Comparison of ENCODE assay signal across 16 cellular contexts in genomic region chr3:10996345-10997050, GRCh38. TPM values are rescaled to one million over a fixed set of nuclear protein-coding genes. Genes with fewer than 3 reads are reported as not detected.
DNase-seq lines count a peak whose midpoint lies in the region; ATAC-seq and TF ChIP-seq lines count a peak whose summit lies in the region.
"Had no signal": no experiment of that assay in that cellular context is flagged by ENCODE, and none has a peak within 500 bp of the region (broad histone marks: within the 10 kb centered on the region; RNA-seq: fewer than 3 reads in every experiment).

No MANE protein-coding gene starts in this region.

- peak overlapping the region; percentile 32 for H3K9ac ChIP-seq in neural cell (ENCODE audit: low read length)
- no peak overlapping the region for H3K9ac ChIP-seq in PC-3 (ENCODE audit: low read length)

- H3K4me3 ChIP-seq in neural cell (ENCODE audit: low read length) (peak overlapping the region; percentile 43), PC-3 (ENCODE audit: low read length) (no peak overlapping the region)

- DNase-seq in Ammon's horn (ENCODE audit: low spot score) = peak; percentile 90
- DNase-seq in globus pallidus (ENCODE audit: low spot score) = peak; percentile 90
- no peak for DNase-seq in PC-3
- no peak for DNase-seq in CD1c-positive myeloid dendritic cell (ENCODE audit: extremely low spot score)
- DNase-seq in Right ventricle myocardium inferior (ENCODE audit: missing footprints) = no peak
- DNase-seq in DMS114 treated with DMSO at 0.1 percent for 48 hours (lab: John Stamatoyannopoulos, UW; ENCODE audit: unreplicated experiment) = no peak
- DNase-seq: AML-193; CD4-positive, alpha-beta memory T cell; IMR-90; NCI-H1436; NCI-H2081 treated with DMSO at 0.1 percent for 48 hours; NCI-H345; NCI-H526 treated with DMSO at 0.1 percent for 48 hours; Right ventricle myocardium superior had no signal

- no peak overlapping the region for H3K27ac ChIP-seq in neural cell (ENCODE audit: low read length)
- no peak overlapping the region for H3K27ac ChIP-seq in PC-3 (ENCODE audit: low read length)

- H3F3A ChIP-seq in neural cell (ENCODE audit: insufficient read depth, low read length, poor library complexity, severe bottlenecking) (no peaks in the 10 kb centered on the region), PC-3 (ENCODE audit: low read length, unreplicated experiment) (no peaks in the 10 kb centered on the region)

- CTCF ChIA-PET in PC-3 (lab: Charles Lee) = no interaction called here

- H3K9me3 ChIP-seq in neural cell (ENCODE audit: low read length) (no peaks in the 10 kb centered on the region), PC-3 (ENCODE audit: low read length) (no peaks in the 10 kb centered on the region)

- H3K4me1 ChIP-seq in PC-3 (ENCODE audit: insufficient read depth, low read length) = no peaks in the 10 kb centered on the region

- peak overlapping the region; percentile 33 for H3K4me2 ChIP-seq in neural cell (ENCODE audit: low read length)
- H3K4me2 ChIP-seq in PC-3 (ENCODE audit: low read length) = no peak overlapping the region

- H2AFZ ChIP-seq in neural cell (ENCODE audit: low read depth, low read length) (no peak overlapping the region), PC-3 (ENCODE audit: low read length) (no peak overlapping the region)

- H3K79me2 ChIP-seq in neural cell (replicated peaks; ENCODE audit: insufficient read depth, low read length) = peaks cover 33% of the 10 kb centered on the region
- H3K79me2 ChIP-seq in PC-3 (ENCODE audit: low read length) = no peaks in the 10 kb centered on the region

- H3K36me3 ChIP-seq in neural cell (ENCODE audit: insufficient read depth, low read length) = no peaks in the 10 kb centered on the region
- H3K36me3 ChIP-seq in PC-3 (ENCODE audit: low read depth, low read length) = no peaks in the 10 kb centered on the region

- intact Hi-C loops in PC-3 (cut with micrococcal nuclease) (no loop called here), Right ventricle myocardium inferior (cut with DNase I) (no loop called here)

- H3K9me2 ChIP-seq in neural cell (ENCODE audit: insufficient read depth, low read length) (no peaks in the 10 kb centered on the region), PC-3 (replicated peaks; ENCODE audit: low read length) (no peaks in the 10 kb centered on the region)

- TF ChIP-seq CTCF in neural cell (IDR thresholded peaks at IDR 0.05; ENCODE audit: poor library complexity, severe bottlenecking) (no peak), PC-3 (conservative IDR thresholded peaks at IDR 0.05; ENCODE audit: low read depth, low read length) (no peak)

- H3K27me3 ChIP-seq in neural cell (ENCODE audit: insufficient read depth, low read depth, low read length) = peaks cover 16% of the 10 kb centered on the region
- peaks cover 80% of the 10 kb centered on the region for H3K27me3 ChIP-seq in PC-3 (ENCODE audit: low read length)

- BruUV-seq in PC-3 (replicated peaks; lab: Mats Ljungman, UMichigan) = no TSS peak

- TF ChIP-seq EP300 in Ishikawa (IDR thresholded peaks at IDR 0.05; ENCODE audit: borderline replicate concordance) (no peak), neural cell (conservative IDR thresholded peaks at IDR 0.05; ENCODE audit: poor library complexity, severe bottlenecking) (no peak)

- no peak for ATAC-seq in PC-3
- no peak for ATAC-seq in Right ventricle myocardium inferior

- H4K20me1 ChIP-seq in neural cell (ENCODE audit: insufficient read depth) = no peaks in the 10 kb centered on the region
- H4K20me1 ChIP-seq in PC-3 (ENCODE audit: low read length) = no peaks in the 10 kb centered on the region

- POLR2A ChIA-PET in PC-3 (lab: Charles Lee; ENCODE audit: unreplicated experiment) = no interaction called here

- no peak for TF ChIP-seq RAD21 in Ishikawa (IDR thresholded peaks at IDR 0.05; ENCODE audit: low read depth)
- TF ChIP-seq RAD21 in neural cell (conservative IDR thresholded peaks at IDR 0.05) = no peak

TF ChIP-seq in Ishikawa, 13 proteins besides CTCF, POLR2A, EP300 and RAD21:
- TF ChIP-seq USF1 (IDR thresholded peaks at IDR 0.05) = no peak
- 0 out of 2 replicates have a peak, but pooled peaks have one; percentile 25 for TF ChIP-seq NFIC (IDR thresholded peaks at IDR 0.05)
- TF ChIP-seq YY1 (IDR thresholded peaks at IDR 0.05; ENCODE audit: low read depth) = no peak
- TF ChIP-seq MAX (IDR thresholded peaks at IDR 0.05) = no peak
- no peak for TF ChIP-seq CREB1 (IDR thresholded peaks at IDR 0.05; ENCODE audit: low read depth)
- no peak for TF ChIP-seq TEAD4 (IDR thresholded peaks at IDR 0.05)
- no peak for TF ChIP-seq ZBTB7A (IDR thresholded peaks at IDR 0.05; ENCODE audit: low read depth)
- no peak for TF ChIP-seq TCF12 (IDR thresholded peaks at IDR 0.05; ENCODE audit: low read depth)
- TF ChIP-seq EGR1 (IDR thresholded peaks at IDR 0.05) = no peak
TF ChIP-seq in Ishikawa: peak in this region for 1.

TF ChIP-seq in neural cell, 6 proteins besides CTCF, POLR2A, EP300 and RAD21:
- TF ChIP-seq TAF1 (IDR thresholded peaks at IDR 0.05; ENCODE audit: low read depth) (no peak), MXI1 (conservative IDR thresholded peaks at IDR 0.05; ENCODE audit: poor library complexity, severe bottlenecking) (no peak), EZH2 (IDR thresholded peaks at IDR 0.05; ENCODE audit: borderline replicate concordance, insufficient read depth, low read length, poor library complexity, severe bottlenecking) (no peak), POLR2AphosphoS5 (IDR thresholded peaks at IDR 0.05) (no peak), SMC3 (conservative IDR thresholded peaks at IDR 0.05; ENCODE audit: poor library complexity) (no peak)
TF ChIP-seq in neural cell: peak in this region for 0.

RNA-seq across cellular contexts. Expression of gene SLC6A1, which starts 4.0 kb away (rescaled TPM):
- 43.2 and 52.0 TPM in 2 replicates for polyA plus RNA-seq in neural cell
- 61.6 and 66.3 TPM in 2 replicates for polyA minus RNA-seq in neural cell
- total RNA-seq in PC-3 (2014; rRNA removed) (not detected in 2 replicates), Right ventricle myocardium inferior (0.57 TPM)
- total RNA-seq: CD4-positive, alpha-beta memory T cell; IMR-90 had no signal
- polyA plus RNA-seq: CD4-positive, alpha-beta memory T cell had no signal

Comparison
In these comparisons a context has a peak if more than half of its experiments do, and no peak if none do; other contexts are left out.
1. DNase-seq: peak in Ammon's horn (single experiment) and globus pallidus (single experiment); none in PC-3 (single experiment), CD1c-positive myeloid dendritic cell (single experiment), Right ventricle myocardium inferior (single experiment) and DMS114 treated with DMSO at 0.1 percent for 48 hours (single experiment).